23 cellular contexts compared by ENCODE assay signal in the genomic region with DNA sequence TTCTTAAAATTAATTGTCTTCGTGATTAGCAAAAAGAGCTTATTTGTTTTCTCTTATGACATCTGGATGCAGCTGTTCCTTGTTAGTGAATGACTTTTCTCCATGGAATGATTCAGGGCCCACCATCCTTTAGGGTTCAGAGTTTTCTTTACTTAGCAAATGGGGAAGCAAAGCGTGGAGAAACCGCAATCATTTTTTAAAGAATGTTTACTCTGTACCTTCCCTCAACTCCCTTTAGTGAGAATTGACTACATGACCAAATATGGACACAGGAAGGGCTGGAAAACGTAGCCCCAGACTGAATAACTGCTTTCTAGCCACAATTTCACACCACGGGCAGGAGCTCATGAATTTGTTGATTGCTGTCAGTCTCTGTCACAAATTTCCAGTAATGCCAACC.
DNase-seq lines count a peak whose midpoint lies in the region; ATAC-seq, FAIRE-seq and TF ChIP-seq lines count a peak whose summit lies in the region.
"Had no signal": no experiment of that assay in that cellular context is flagged by ENCODE, and none has a peak within 500 bp of the region (broad histone marks: within the 10 kb centered on the region; RNA-seq: fewer than 3 reads in every experiment).

No MANE protein-coding gene starts in this region.

- H3K4me1 ChIP-seq in GM23248 (ENCODE audit: insufficient read depth) (no peaks in the 10 kb centered on the region), K562 (replicated peaks in 1 of 2; ENCODE audit: control insufficient read depth in 2 of 2, insufficient read depth in 2 of 2, low read length in 2 of 2) (no peaks in the 10 kb centered on the region; a peak in 1 of 5 replicates)
- H3K4me1 ChIP-seq: left lung, thyroid gland had no signal

- WGBS in GM23248 (ENCODE audit: low coverage in 1 of 2, low lambda C conversion rate in 2 of 2, missing lambda C conversion rate in 2 of 2), 2 experiments: 20 to 23% methylated on average over 5 of the region's 5 CpGs
- under 1% methylated on average over 5 of the region's 5 CpGs for WGBS in K562 (ENCODE audit: insufficient coverage, low coverage, missing lambda C conversion rate)

- H3K27me3 ChIP-seq in GM23248 (replicated peaks; ENCODE audit: insufficient read depth): no peaks in the 10 kb centered on the region
- no peaks in the 10 kb centered on the region; a peak in 1 of 5 replicates for H3K27me3 ChIP-seq in K562 (ENCODE audit: control insufficient read depth in 2 of 2, insufficient read depth in 2 of 2, low read length in 2 of 2)
- H3K27me3 ChIP-seq: left lung, thyroid gland had no signal

- ATAC-seq in K562 (peak; percentile 51; the same call in 2 of the 3 replicates), HG02840 (IDR thresholded peaks at IDR 0.05; ENCODE audit: low FRiP score, unreplicated experiment) (no peak)
- ATAC-seq: left lung, natural killer cell had no signal

- H3K4me2 ChIP-seq in GM23248 (ENCODE audit: unreplicated experiment) (no peak overlapping the region), K562 (ENCODE audit: insufficient read depth, low read length) (no peak overlapping the region)
- H3K4me2 ChIP-seq: KMS-11 had no signal

- no peaks in the 10 kb centered on the region for H3F3A ChIP-seq in GM23248 (ENCODE audit: insufficient read depth)

- in situ Hi-C loops in GM23248 (cut with MboI) (no loop called here), K562 (cut with MboI) (loop anchor here (25.0 kb wide), 1 partner anchor 1470 kb away; no protein-coding TSS in a partner anchor)

- POLR2A ChIA-PET in K562 (lab: Yijun Ruan, JAX) (interaction anchor here (0.6 to 0.7 kb wide), 2 partner anchors 17 to 247 kb away, joined by 4 read pairs; no protein-coding TSS in a partner anchor), MCF 10A (lab: Yijun Ruan, JAX) (no interaction called here)

- H2AFZ ChIP-seq in GM23248 (no peak overlapping the region), K562 (ENCODE audit: low read depth, low read length) (no peak overlapping the region)

- FAIRE-seq in K562 (lab: Jason Lieb, UNC): no peak

- BruUV-seq in K562 (replicated peaks; lab: Mats Ljungman, UMichigan) (no TSS peak), MCF 10A (replicated peaks; lab: Mats Ljungman, UMichigan) (no TSS peak)

- H3K9ac ChIP-seq in GM23248: no peak overlapping the region
- H3K9ac ChIP-seq in K562 (ENCODE audit: insufficient read depth in 1 of 2, low read depth in 2 of 2, low read length in 2 of 2): no peak overlapping the region
- H3K9ac ChIP-seq: KMS-11 had no signal

- no peaks in the 10 kb centered on the region for H3K9me1 ChIP-seq in K562 (ENCODE audit: control insufficient read depth, insufficient read depth, low read length)

- H3K36me3 Mint-ChIP-seq in nephron (ENCODE audit: low read depth) (no peaks in the 10 kb centered on the region), MCF 10A (ENCODE audit: insufficient read depth, unreplicated experiment) (no peaks in the 10 kb centered on the region)
- H3K36me3 Mint-ChIP-seq: activated naive CD8-positive, alpha-beta T cell treated with anti-CD3 and anti-CD28 coated beads, Interleukin-2, amount 10 ng/mL, durations not matched to agents 7 days and 5 days; mesothelial cell of epicardium; natural killer cell had no signal

- TF ChIP-seq EP300 in K562 (IDR thresholded peaks at IDR 0.05; ENCODE audit: low read length): no peak

- no peaks in the 10 kb centered on the region for H3K9me2 ChIP-seq in GM23248 (ENCODE audit: insufficient read depth)

- H3K9me3 ChIP-seq in GM23248 (ENCODE audit: low read depth) (no peaks in the 10 kb centered on the region), K562 (replicated peaks; ENCODE audit: control insufficient read depth, insufficient read depth, low read depth, low read length) (no peaks in the 10 kb centered on the region)
- H3K9me3 ChIP-seq: left lung, thyroid gland had no signal

- H3K9me3 Mint-ChIP-seq in nephron (no peaks in the 10 kb centered on the region), MCF 10A (ENCODE audit: unreplicated experiment) (no peaks in the 10 kb centered on the region)
- H3K9me3 Mint-ChIP-seq: activated naive CD8-positive, alpha-beta T cell treated with anti-CD3 and anti-CD28 coated beads, Interleukin-2, amount 10 ng/mL, durations not matched to agents 7 days and 5 days; CD4-positive, alpha-beta T cell; mesothelial cell of epicardium; natural killer cell; stimulated activated naive CD8-positive, alpha-beta T cell treated with anti-CD3 and anti-CD28 coated beads, Interleukin-15, Interleukin-2, amounts not matched to agents 100 ng/mL and 50 ng/mL, for 24 hours had no signal

- H3K27me3 Mint-ChIP-seq in nephron (ENCODE audit: low read depth): no peaks in the 10 kb centered on the region
- H3K27me3 Mint-ChIP-seq in MCF 10A (ENCODE audit: insufficient read depth, unreplicated experiment): no peaks in the 10 kb centered on the region

- H3K36me3 ChIP-seq in GM23248 (ENCODE audit: low read depth): no peaks in the 10 kb centered on the region
- H3K36me3 ChIP-seq in K562 (ENCODE audit: control insufficient read depth, insufficient read depth, low read length): no peaks in the 10 kb centered on the region
- H3K36me3 ChIP-seq: left lung, thyroid gland had no signal

- DNase-seq in GM23248 (peak; percentile 8), NB4 (ENCODE audit: low read depth) (peak; percentile 58), K562 (ENCODE audit: extremely low read depth in 1 of 4, low spot score in 3 of 4) (no peak), MCF 10A (ENCODE audit: unreplicated experiment) (no peak), NCI-H128 (lab: John Stamatoyannopoulos, UW; ENCODE audit: unreplicated experiment) (no peak)
- DNase-seq: activated CD4-positive, alpha-beta T cell treated with anti-CD3 and anti-CD28 coated beads, Interleukin-2, amount 50 U/mL, for 48 hours; activated CD4-positive, CD25-positive, alpha-beta regulatory T cell; activated CD8-positive, alpha-beta memory T cell treated with anti-CD3 and anti-CD28 coated beads, Interleukin-2, amount 50 U/mL, for 48 hours; activated naive CD8-positive, alpha-beta T cell treated with anti-CD3 and anti-CD28 coated beads, Interleukin-2, amount 10 ng/mL, durations not matched to agents 7 days and 5 days; CD4-positive, alpha-beta T cell; foreskin fibroblast; left lung; natural killer cell; NCI-H1092 treated with DMSO at 0.1 percent for 48 hours; NCI-H2029 treated with DMSO at 0.1 percent for 48 hours; NCI-H2227 treated with DMSO at 0.1 percent for 48 hours; T-helper 9 cell; thyroid gland had no signal

- H3K4me3 ChIP-seq in GM23248 (no peak overlapping the region), NB4 (ENCODE audit: low read depth, low read length) (no peak overlapping the region), K562 (no peak overlapping the region)
- H3K4me3 ChIP-seq: left lung, thyroid gland had no signal

- CTCF ChIA-PET in K562 (lab: Yijun Ruan, JAX; ENCODE audit: low intra/inter-chr PET ratio): no interaction called here
- CTCF ChIA-PET in MCF 10A (lab: Yijun Ruan, JAX): no interaction called here

- H3K4me1 Mint-ChIP-seq in nephron (peaks cover 5% of the 10 kb centered on the region), MCF 10A (ENCODE audit: insufficient read depth, unreplicated experiment) (no peaks in the 10 kb centered on the region)
- H3K4me1 Mint-ChIP-seq: activated naive CD8-positive, alpha-beta T cell treated with anti-CD3 and anti-CD28 coated beads, Interleukin-2, amount 10 ng/mL, durations not matched to agents 7 days and 5 days had no signal

- no peak for TF ChIP-seq RAD21 in K562 (CRISPR knock-in tag; conservative IDR thresholded peaks at IDR 0.05 in 1 of 2, IDR thresholded peaks at IDR 0.05 in 1 of 2)

- peak overlapping the region; percentile 3 to 26 (median 4) for H3K27ac Mint-ChIP-seq in nephron
- H3K27ac Mint-ChIP-seq in MCF 10A (ENCODE audit: low read depth, unreplicated experiment): no peak overlapping the region
- H3K27ac Mint-ChIP-seq: activated naive CD8-positive, alpha-beta T cell treated with anti-CD3 and anti-CD28 coated beads, Interleukin-2, amount 10 ng/mL, durations not matched to agents 7 days and 5 days; CD4-positive, alpha-beta T cell; mesothelial cell of epicardium; natural killer cell; stimulated activated naive CD8-positive, alpha-beta T cell treated with anti-CD3 and anti-CD28 coated beads, Interleukin-15, Interleukin-2, amounts not matched to agents 100 ng/mL and 50 ng/mL, for 24 hours had no signal

- H3K79me2 ChIP-seq in GM23248 (ENCODE audit: insufficient read depth) (no peaks in the 10 kb centered on the region), K562 (ENCODE audit: control insufficient read depth, insufficient read depth, low read length) (no peaks in the 10 kb centered on the region)

- H3K4me3 Mint-ChIP-seq in nephron (no peak overlapping the region), MCF 10A (ENCODE audit: unreplicated experiment) (no peak overlapping the region)
- H3K4me3 Mint-ChIP-seq: activated naive CD8-positive, alpha-beta T cell treated with anti-CD3 and anti-CD28 coated beads, Interleukin-2, amount 10 ng/mL, durations not matched to agents 7 days and 5 days; CD4-positive, alpha-beta T cell; mesothelial cell of epicardium; natural killer cell; stimulated activated naive CD8-positive, alpha-beta T cell treated with anti-CD3 and anti-CD28 coated beads, Interleukin-15, Interleukin-2, amounts not matched to agents 100 ng/mL and 50 ng/mL, for 24 hours had no signal

- H3K27ac ChIP-seq in GM23248 (no peak overlapping the region), K562 (ENCODE audit: extremely low read depth, low read depth, low read length) (no peak overlapping the region)
- H3K27ac ChIP-seq: KMS-11, left lung, thyroid gland had no signal

- no peak for TF ChIP-seq CTCF in NB4 (IDR thresholded peaks at IDR 0.05; ENCODE audit: low read depth, low read length)
- no peak for TF ChIP-seq CTCF in K562 (IDR thresholded peaks at IDR 0.05 in 2 of 3, conservative IDR thresholded peaks at IDR 0.05 in 1 of 3; ENCODE audit: insufficient read depth in 2 of 3, low read depth in 1 of 3, low read length in 3 of 3)
- TF ChIP-seq CTCF in nephron (IDR thresholded peaks at IDR 0.05; ENCODE audit: unreplicated experiment in 3 of 3): no peak
- TF ChIP-seq CTCF in MCF 10A (IDR thresholded peaks at IDR 0.05; ENCODE audit: unreplicated experiment): no peak

- intact Hi-C loops in K562 (cut with micrococcal nuclease) (no loop called here), MCF 10A (cut with micrococcal nuclease) (no loop called here)

- H4K20me1 ChIP-seq in GM23248 (ENCODE audit: insufficient read depth): no peaks in the 10 kb centered on the region
- no peaks in the 10 kb centered on the region for H4K20me1 ChIP-seq in K562 (replicated peaks; ENCODE audit: control insufficient read depth, insufficient read depth, low read length)

- TF ChIP-seq POLR2A in NB4 (IDR thresholded peaks at IDR 0.05; ENCODE audit: extremely low read depth, insufficient read length) (no peak), K562 (conservative IDR thresholded peaks at IDR 0.05) (no peak)

TF ChIP-seq in K562, 482 proteins besides CTCF, POLR2A, EP300 and RAD21 (continues in another document):
- TF ChIP-seq NEUROD1 (IDR thresholded peaks at IDR 0.05; ENCODE audit: borderline replicate concordance, low read depth, low read length, partially characterized antibody): no peak
- no peak for TF ChIP-seq ZNF311 (CRISPR knock-in tag; IDR thresholded peaks at IDR 0.05)
- no peak for TF ChIP-seq SETDB1 (IDR thresholded peaks at IDR 0.05; ENCODE audit: low read length)

Comparison
In these comparisons a context has a peak if more than half of its experiments do, and no peak if none do; other contexts are left out.
1. DNase-seq: peak in GM23248 (single experiment) and NB4 (single experiment); none in K562 (0 of 4), MCF 10A (single experiment) and NCI-H128 (single experiment).